In genomic region chr12:108214486-108214885, GRCh38 we compare ENCODE assay signal across 8 cellular contexts.
A peak's percentile ranks its signal among the peaks of the same experiment; 100 is the strongest.
DNase-seq lines count a peak whose midpoint lies in the region; ATAC-seq and TF ChIP-seq lines count a peak whose summit lies in the region.

No MANE protein-coding gene starts in this region.

- TF ChIP-seq CTCF in MCF 10A (IDR thresholded peaks at IDR 0.05; ENCODE audit: unreplicated experiment) (no peak), breast epithelium (IDR thresholded peaks at IDR 0.05) (no peak)

- POLR2A ChIA-PET in MCF 10A (lab: Yijun Ruan, JAX) = no interaction called here

- no TSS peak for BruUV-seq in MCF 10A (replicated peaks; lab: Mats Ljungman, UMichigan)

- H3K9me3 ChIP-seq in breast epithelium = no peaks in the 10 kb centered on the region

- H3K9me3 Mint-ChIP-seq in MCF 10A (ENCODE audit: unreplicated experiment) = no peaks in the 10 kb centered on the region

- CTCF ChIA-PET in MCF 10A (lab: Yijun Ruan, JAX) = interaction anchor here (0.6 kb wide), 2 partner anchors 15 to 258 kb away, joined by 3 to 4 read pairs; no protein-coding TSS in a partner anchor

- H3K27me3 ChIP-seq in breast epithelium = peaks cover 0 to 16% of the 10 kb centered on the region in 2 donors

- ATAC-seq in GM21381 (IDR thresholded peaks at IDR 0.05; ENCODE audit: unreplicated experiment) (no peak), HG03565 (IDR thresholded peaks at IDR 0.05; ENCODE audit: unreplicated experiment) (no peak)

- no peak overlapping the region for H3K27ac Mint-ChIP-seq in MCF 10A (ENCODE audit: low read depth, unreplicated experiment)

- H3K27me3 Mint-ChIP-seq in MCF 10A (ENCODE audit: insufficient read depth, unreplicated experiment) = no peaks in the 10 kb centered on the region

- no peak for TF ChIP-seq POLR2A in breast epithelium (IDR thresholded peaks at IDR 0.05)

- H3K4me1 ChIP-seq in breast epithelium = no peaks in the 10 kb centered on the region

- no peak overlapping the region for H3K4me3 Mint-ChIP-seq in MCF 10A (ENCODE audit: unreplicated experiment)

- no peaks in the 10 kb centered on the region for H3K36me3 Mint-ChIP-seq in MCF 10A (ENCODE audit: insufficient read depth, unreplicated experiment)

- no peaks in the 10 kb centered on the region for H3K4me1 Mint-ChIP-seq in MCF 10A (ENCODE audit: insufficient read depth, unreplicated experiment)

- intact Hi-C loops in MCF 10A (cut with micrococcal nuclease) = no loop called here
- intact Hi-C loops in breast epithelium (cut with DNase I; ENCODE audit: low total_unique reads) = no loop called here

- no peak overlapping the region for H3K27ac ChIP-seq in breast epithelium

- H3K36me3 ChIP-seq in breast epithelium = no peaks in the 10 kb centered on the region

- H3K4me3 ChIP-seq in breast epithelium = no peak overlapping the region

- peak; percentile 51 for DNase-seq in MCF 10A (ENCODE audit: unreplicated experiment)
- DNase-seq in breast epithelium (ENCODE audit: low spot score in 2 of 2) = no peak
- DNase-seq in NCI-H460 (ENCODE audit: extremely low read depth, low read depth) = peak; percentile 15
- peak; percentile 46 for DNase-seq in dermis blood vessel endothelial cell
- peak; percentile 7 for DNase-seq in renal cortical epithelial cell (ENCODE audit: low read depth)
- DNase-seq in D341Med (ENCODE audit: low spot score) = no peak

Comparison
In these comparisons a context has a peak if more than half of its experiments do, and no peak if none do; other contexts are left out.
1. DNase-seq: peak in MCF 10A (single experiment), NCI-H460 (single experiment), dermis blood vessel endothelial cell (single experiment) and renal cortical epithelial cell (single experiment); none in breast epithelium (0 of 2) and D341Med (single experiment).